Comparison of ENCODE assay signal across 10 cellular contexts in the genomic region with DNA sequence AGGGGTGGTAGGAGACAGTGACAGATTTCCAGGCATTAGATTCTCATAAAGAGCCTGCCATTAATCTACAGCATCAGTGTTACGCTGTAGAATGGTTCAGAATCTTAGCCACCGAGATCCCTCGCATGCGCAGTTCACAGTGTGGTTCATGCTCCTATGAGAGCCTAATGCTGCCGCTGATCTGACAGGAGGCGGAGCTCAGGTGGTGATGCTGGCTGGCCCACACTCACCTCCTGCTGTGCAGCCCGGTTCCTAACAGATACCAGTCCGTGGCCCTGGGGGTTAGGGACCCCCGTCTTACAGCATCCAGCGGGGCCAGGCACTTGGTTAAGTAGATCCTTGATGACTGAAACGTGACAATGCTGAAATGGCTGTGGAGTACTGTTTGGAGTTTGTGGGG.
A peak's percentile ranks its signal among the peaks of the same experiment; 100 is the strongest.
DNase-seq lines count a peak whose midpoint lies in the region; ATAC-seq lines count a peak whose summit lies in the region.
"Had no signal": no experiment of that assay in that cellular context is flagged by ENCODE, and none has a peak within 500 bp of the region (broad histone marks: within the 10 kb centered on the region; RNA-seq: fewer than 3 reads in every experiment).

No MANE protein-coding gene starts in this region.

- H3K56ac ChIP-seq in mesendoderm (ENCODE audit: low read length): no peak overlapping the region

- H3K27me3 ChIP-seq in H7 (ENCODE audit: control insufficient read depth, insufficient read depth, low read length) (peaks cover 26% of the 10 kb centered on the region), mesendoderm (ENCODE audit: insufficient read depth, low read length, poor library complexity) (no peaks in the 10 kb centered on the region)
- H3K27me3 ChIP-seq: tibial nerve had no signal

- H3K4ac ChIP-seq in mesendoderm (ENCODE audit: low read depth, low read length): no peak overlapping the region

- H2AK5ac ChIP-seq in mesendoderm (ENCODE audit: low read length): no peak overlapping the region

- no peak overlapping the region for H3K9ac ChIP-seq in mesendoderm (ENCODE audit: low read length)

- H2BK5ac ChIP-seq in mesendoderm (ENCODE audit: low read length): no peak overlapping the region

- H3K36me3 ChIP-seq in H7 (replicated peaks; ENCODE audit: control insufficient read depth, insufficient read depth, low read length) (no peaks in the 10 kb centered on the region), mesendoderm (ENCODE audit: control insufficient read depth, insufficient read depth, low read length) (no peaks in the 10 kb centered on the region)
- H3K36me3 ChIP-seq: tibial nerve had no signal

- H4K8ac ChIP-seq in mesendoderm (ENCODE audit: low read depth, low read length): no peak overlapping the region

- no peaks in the 10 kb centered on the region for H3K4me1 ChIP-seq in mesendoderm (ENCODE audit: control insufficient read depth, low read depth, low read length)

- no peak overlapping the region for H3K4me2 ChIP-seq in mesendoderm (ENCODE audit: low read length)

- ATAC-seq in HG03342 (IDR thresholded peaks at IDR 0.05; ENCODE audit: unreplicated experiment): no peak
- no peak for ATAC-seq in HG02938 (IDR thresholded peaks at IDR 0.05; ENCODE audit: unreplicated experiment)

- WGBS in mesendoderm (ENCODE audit: extremely low coverage, insufficient coverage, low lambda C conversion rate): no CpG with 5 or more reads among the region's 11 CpGs

- peak; percentile 67 for DNase-seq in activated effector memory CD4-positive, alpha-beta T cell treated with anti-CD3 and anti-CD28 coated beads, Interleukin-2, amount 50 U/mL, for 16 hours
- DNase-seq in activated effector memory CD4-positive, alpha-beta T cell treated with Interleukin-2 at 50 U/mL for 16 hours: no peak
- DNase-seq in H7: peak; percentile 54
- DNase-seq in cerebellar cortex (ENCODE audit: low spot score): peak; percentile 60
- peak; percentile 41 for DNase-seq in mesendoderm
- no peak for DNase-seq in activated gamma-delta T cell (lab: John Stamatoyannopoulos, UW)
- DNase-seq: NCI-H2081 treated with DMSO at 0.1 percent for 48 hours had no signal

- no peaks in the 10 kb centered on the region for H3K79me1 ChIP-seq in mesendoderm (ENCODE audit: low read length)

- H3K27ac ChIP-seq in mesendoderm (ENCODE audit: low read depth, low read length): no peak overlapping the region
- H3K27ac ChIP-seq: tibial nerve had no signal

- H3K4me3 ChIP-seq in H7 (ENCODE audit: insufficient read depth, low read depth, low read length): no peak overlapping the region
- no peak overlapping the region for H3K4me3 ChIP-seq in mesendoderm (ENCODE audit: low read length)

- H2BK15ac ChIP-seq in mesendoderm (replicated peaks; ENCODE audit: low read depth): no peak overlapping the region

- H3K79me2 ChIP-seq in mesendoderm (ENCODE audit: control insufficient read depth, insufficient read depth, low read length): no peaks in the 10 kb centered on the region

- no peak overlapping the region for H3K18ac ChIP-seq in mesendoderm (ENCODE audit: low read length)

- H2BK120ac ChIP-seq in mesendoderm (ENCODE audit: low read depth, low read length): no peak overlapping the region

- no peak overlapping the region for H4K5ac ChIP-seq in mesendoderm (ENCODE audit: low read length)

- no peak overlapping the region for H3K23ac ChIP-seq in mesendoderm (ENCODE audit: low read length)

Comparison
In these comparisons a context has a peak if more than half of its experiments do, and no peak if none do; other contexts are left out.
1. DNase-seq: peak in activated effector memory CD4-positive, alpha-beta T cell treated with anti-CD3 and anti-CD28 coated beads, Interleukin-2, amount 50 U/mL, for 16 hours (single experiment), H7 (single experiment), cerebellar cortex (single experiment) and mesendoderm (single experiment); none in activated effector memory CD4-positive, alpha-beta T cell treated with Interleukin-2 at 50 U/mL for 16 hours (single experiment) and activated gamma-delta T cell (single experiment).